Comparison of ENCODE assay signal across 11 cellular contexts in the genomic region with DNA sequence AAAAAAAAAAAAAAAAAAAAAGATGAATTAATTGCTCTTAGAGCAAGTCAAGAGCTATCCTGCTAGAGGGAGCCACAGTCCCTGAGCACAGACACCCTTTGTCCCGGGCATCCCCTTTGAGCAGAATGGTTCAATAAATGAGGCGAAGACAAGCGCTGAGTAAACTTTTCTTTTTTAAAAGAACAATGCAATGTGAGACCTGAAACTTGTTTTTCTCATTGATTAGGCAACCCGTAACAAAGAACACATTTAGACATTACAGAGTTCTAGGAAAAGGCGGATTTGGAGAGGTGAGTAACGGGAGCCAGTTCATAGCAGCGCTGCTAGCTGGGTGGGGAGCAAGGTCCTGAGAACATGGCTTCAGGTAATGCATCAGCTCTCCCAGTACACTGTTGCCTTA. TPM values are rescaled to one million over a fixed set of nuclear protein-coding genes. Genes with fewer than 3 reads are reported as not detected.
DNase-seq lines count a peak whose midpoint lies in the region; ATAC-seq, FAIRE-seq and TF ChIP-seq lines count a peak whose summit lies in the region.
"Had no signal": no experiment of that assay in that cellular context is flagged by ENCODE, and none has a peak within 500 bp of the region (broad histone marks: within the 10 kb centered on the region; RNA-seq: fewer than 3 reads in every experiment).

No MANE protein-coding gene starts in this region.

- no peak for TF ChIP-seq POLR2A in GM12891 (IDR thresholded peaks at IDR 0.05; ENCODE audit: low read depth, low read length)

- no peaks in the 10 kb centered on the region for H3K4me1 Mint-ChIP-seq in memory B cell
- H3K4me1 Mint-ChIP-seq: naive thymus-derived CD8-positive, alpha-beta T cell had no signal

- in situ Hi-C loops in astrocyte of the spinal cord (cut with HindIII; ENCODE audit: low sequenced_read_pairs) = no loop called here

- ATAC-seq in memory B cell (ENCODE audit: low read depth) = peak; percentile 94
- ATAC-seq: naive thymus-derived CD8-positive, alpha-beta T cell had no signal

- H3K9me3 Mint-ChIP-seq in memory B cell = no peaks in the 10 kb centered on the region
- H3K9me3 Mint-ChIP-seq: naive thymus-derived CD8-positive, alpha-beta T cell had no signal

- no peaks in the 10 kb centered on the region for H3K27me3 ChIP-seq in GM06990 (replicated peaks; ENCODE audit: control insufficient read depth, insufficient read depth, low read length)
- H3K27me3 ChIP-seq: stomach had no signal

- H3K27me3 Mint-ChIP-seq in memory B cell = peaks cover 14% of the 10 kb centered on the region

- no peaks in the 10 kb centered on the region for H3K36me3 ChIP-seq in GM06990 (ENCODE audit: control insufficient read depth, insufficient read depth, low read length)
- H3K36me3 ChIP-seq: stomach had no signal

- H3K36me3 Mint-ChIP-seq in memory B cell = no peaks in the 10 kb centered on the region
- H3K36me3 Mint-ChIP-seq: naive thymus-derived CD8-positive, alpha-beta T cell had no signal

- no peak overlapping the region for H3K4me3 Mint-ChIP-seq in memory B cell
- H3K4me3 Mint-ChIP-seq: naive thymus-derived CD8-positive, alpha-beta T cell had no signal

- DNase-seq in GM06990 (ENCODE audit: extremely low read depth, insufficient read length) (peak; percentile 19), HuH-7.5 (ENCODE audit: low spot score) (peak; percentile 55), astrocyte of the spinal cord (ENCODE audit: low read depth, low spot score) (peak; percentile 6), memory B cell (ENCODE audit: low spot score in 2 of 2) (peak in 1 of 2 donors; percentile 18), GM12891 (ENCODE audit: insufficient read length, low spot score) (no peak), SHP77 (lab: John Stamatoyannopoulos, UW) (no peak), NCI-H2171 (lab: John Stamatoyannopoulos, UW) (no peak), NCI-H1436 (lab: John Stamatoyannopoulos, UW) (no peak)
- DNase-seq: NCI-H1436 treated with DMSO at 0.1 percent for 48 hours, stomach had no signal

- peak; percentile 61 for TF ChIP-seq CTCF in GM06990 (IDR thresholded peaks at IDR 0.05; ENCODE audit: insufficient read depth, low read length, poor library complexity, severe bottlenecking)
- TF ChIP-seq CTCF in astrocyte of the spinal cord (IDR thresholded peaks at IDR 0.05; ENCODE audit: low read depth, low read length) = peak; percentile 16

- peak overlapping the region; percentile 24 for H3K27ac Mint-ChIP-seq in memory B cell

- FAIRE-seq in GM12891 (lab: Jason Lieb, UNC) = no peak

- H3K4me3 ChIP-seq in GM06990 (replicated peaks; ENCODE audit: low read depth, low read length) (no peak overlapping the region), astrocyte of the spinal cord (ENCODE audit: low read depth, low read length) (no peak overlapping the region)
- H3K4me3 ChIP-seq: stomach had no signal

TF ChIP-seq in GM12891, 5 proteins besides CTCF, POLR2A, EP300 and RAD21:
- TF ChIP-seq POLR2AphosphoS5 (IDR thresholded peaks at IDR 0.05; ENCODE audit: low read depth, low read length) (no peak), POU2F2 (IDR thresholded peaks at IDR 0.05; ENCODE audit: low read depth, low read length) (no peak), PAX5 (IDR thresholded peaks at IDR 0.05; ENCODE audit: insufficient read depth, low read length, severe bottlenecking) (no peak), TAF1 (IDR thresholded peaks at IDR 0.05; ENCODE audit: low read depth, low read length) (no peak), SPI1 (IDR thresholded peaks at IDR 0.05; ENCODE audit: low read depth, low read length) (no peak)
TF ChIP-seq in GM12891: peak in this region for 0.

RNA-seq across cellular contexts. Expression of a gene that starts 46.1 kb away (rescaled TPM):
- 1.5 TPM for polyA plus RNA-seq in GM12891 (2012; ENCODE audit: low read depth, missing spikeins)

RNA-seq across cellular contexts. Expression of a gene that starts 46.2 kb away (rescaled TPM):
- 41.1 TPM for polyA plus RNA-seq in GM12891 (2012; ENCODE audit: low read depth, missing spikeins)

Comparison
In these comparisons a context has a peak if more than half of its experiments do, and no peak if none do; other contexts are left out.
1. DNase-seq: peak in GM06990 (single experiment), HuH-7.5 (single experiment) and astrocyte of the spinal cord (single experiment); none in GM12891 (single experiment), SHP77 (0 of 2), NCI-H2171 (single experiment) and NCI-H1436 (single experiment).